Comparison of ENCODE assay signal across 8 cellular contexts in the genomic region with DNA sequence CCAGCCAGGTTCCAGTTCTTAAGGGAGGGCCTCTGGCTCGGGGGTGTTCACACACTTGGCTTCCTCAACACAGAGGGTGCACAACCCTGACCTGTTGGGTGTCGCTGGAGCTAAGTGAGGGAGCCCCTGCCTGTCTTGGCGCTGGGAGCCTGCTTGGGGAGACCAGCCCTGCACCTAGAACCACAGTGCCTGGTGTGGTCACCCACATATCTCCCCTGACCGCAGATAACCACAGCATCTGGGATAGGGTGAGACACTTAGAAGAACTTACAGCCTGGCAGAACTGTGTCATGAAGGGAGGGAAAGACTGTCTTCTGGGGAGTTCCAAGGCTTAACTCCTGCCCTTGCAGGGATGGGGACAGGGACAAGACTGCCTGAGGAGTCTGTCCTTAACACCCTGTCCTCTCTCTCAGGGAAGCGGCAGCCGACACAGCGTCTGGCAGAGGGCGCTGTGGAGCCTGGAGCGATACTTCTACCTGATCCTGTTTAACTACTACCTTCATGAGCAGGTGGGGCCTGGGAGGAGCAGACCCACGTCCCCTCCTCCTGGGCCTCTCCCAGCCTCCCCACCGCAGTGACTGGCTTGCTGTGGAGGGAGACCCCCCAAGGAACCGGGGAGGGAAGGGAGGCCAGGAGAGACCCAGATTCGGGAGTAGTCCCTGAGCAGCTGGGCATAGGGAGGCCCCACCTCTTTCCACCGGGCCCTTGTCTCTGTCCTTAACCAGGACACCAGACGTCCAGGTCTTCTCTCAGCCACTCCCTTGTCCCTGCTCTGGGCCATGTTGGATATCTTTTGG. TPM values are rescaled to one million over a fixed set of nuclear protein-coding genes. Genes with fewer than 3 reads are reported as not detected.
DNase-seq lines count a peak whose midpoint lies in the region; ATAC-seq and TF ChIP-seq lines count a peak whose summit lies in the region.

No MANE protein-coding gene starts in this region.

- H3F3A ChIP-seq in OCI-LY1 (ENCODE audit: insufficient read depth, low read length): no peaks in the 10 kb centered on the region

- no peak overlapping the region for H3K9ac ChIP-seq in OCI-LY1 (ENCODE audit: low read length)

- no peak overlapping the region for H3K4me3 ChIP-seq in OCI-LY1 (ENCODE audit: low read depth, low read length, poor library complexity, severe bottlenecking)

- TF ChIP-seq CTCF in OCI-LY1 (IDR thresholded peaks at IDR 0.05; ENCODE audit: low read length) (peak; percentile 75; the same call in 1 of the 2 replicates), endothelial cell (IDR thresholded peaks at IDR 0.05; ENCODE audit: unreplicated experiment) (no peak)

- no peaks in the 10 kb centered on the region for H3K9me3 ChIP-seq in OCI-LY1 (ENCODE audit: low read length)

- H3K4me1 Mint-ChIP-seq in endothelial cell (ENCODE audit: unreplicated experiment): peaks cover 48% of the 10 kb centered on the region

- no peak overlapping the region for H2AFZ ChIP-seq in OCI-LY1 (ENCODE audit: low read length)

- H3K79me2 ChIP-seq in OCI-LY1 (ENCODE audit: insufficient read depth, low read length): no peaks in the 10 kb centered on the region

- intact Hi-C loops in sciatic nerve (cut with DNase I): no loop called here

- H3K36me3 Mint-ChIP-seq in endothelial cell (ENCODE audit: low read depth, unreplicated experiment): peaks cover 43% of the 10 kb centered on the region

- H3K9me2 ChIP-seq in OCI-LY1 (ENCODE audit: low read depth, low read length): no peaks in the 10 kb centered on the region

- H3K27ac ChIP-seq in OCI-LY1 (ENCODE audit: low read depth, low read length, poor library complexity, severe bottlenecking): no peak overlapping the region

- peak overlapping the region; percentile 13 for H3K27ac Mint-ChIP-seq in endothelial cell (ENCODE audit: unreplicated experiment)

- H3K9me3 Mint-ChIP-seq in endothelial cell (ENCODE audit: unreplicated experiment): no peaks in the 10 kb centered on the region

- H3K27me3 Mint-ChIP-seq in endothelial cell (ENCODE audit: unreplicated experiment): peaks cover 24% of the 10 kb centered on the region

- H3K4me2 ChIP-seq in OCI-LY1 (ENCODE audit: low read length): no peak overlapping the region

- H3K4me3 Mint-ChIP-seq in endothelial cell (ENCODE audit: unreplicated experiment): no peak overlapping the region

- H3K36me3 ChIP-seq in OCI-LY1 (ENCODE audit: insufficient read depth, low read length): peaks cover 97% of the 10 kb centered on the region

- no peak for ATAC-seq in sciatic nerve

- no peaks in the 10 kb centered on the region for H3K27me3 ChIP-seq in OCI-LY1 (ENCODE audit: insufficient read depth, low read length)

- DNase-seq in NCI-H748 (lab: John Stamatoyannopoulos, UW; ENCODE audit: unreplicated experiment) (peak; percentile 30), NCI-H748 treated with DMSO at 0.1 percent for 48 hours (lab: John Stamatoyannopoulos, UW) (no peak), endothelial cell (ENCODE audit: low spot score) (peak; percentile 55), sciatic nerve (ENCODE audit: low spot score) (no peak), DMS79 treated with DMSO at 0.1 percent for 48 hours (lab: John Stamatoyannopoulos, UW) (no peak), SHP77 (lab: John Stamatoyannopoulos, UW) (no peak)
- DNase-seq in stimulated activated CD4-positive, alpha-beta T cell treated with anti-CD3 and anti-CD28 coated beads, Interleukin-2, amount 100 ng/mL, for 48 hours: peak; percentile 36 to 40

- H4K20me1 ChIP-seq in OCI-LY1 (ENCODE audit: insufficient read depth, low read length): no peaks in the 10 kb centered on the region

- peaks cover 15% of the 10 kb centered on the region for H3K4me1 ChIP-seq in OCI-LY1 (ENCODE audit: insufficient read depth, low read length, severe bottlenecking)

RNA-seq across cellular contexts. Expression of a gene that starts 59.0 kb away (rescaled TPM):
- total RNA-seq in endothelial cell (ENCODE audit: unreplicated experiment): 166 TPM
- 7.8 TPM for total RNA-seq in sciatic nerve

Comparison
In these comparisons a context has a peak if more than half of its experiments do, and no peak if none do; other contexts are left out.
1. DNase-seq: peak in NCI-H748 (single experiment), endothelial cell (single experiment) and stimulated activated CD4-positive, alpha-beta T cell treated with anti-CD3 and anti-CD28 coated beads, Interleukin-2, amount 100 ng/mL, for 48 hours (2 of 2); none in NCI-H748 treated with DMSO at 0.1 percent for 48 hours (single experiment), sciatic nerve (single experiment), DMS79 treated with DMSO at 0.1 percent for 48 hours (single experiment) and SHP77 (0 of 2).
2. RNA of a gene that starts 59.0 kb away (total RNA-seq): 166 TPM in endothelial cell (single experiment); 7.8 TPM in sciatic nerve (single experiment); every median in the first group is over 10 times any median in the second.